In the genomic region with DNA sequence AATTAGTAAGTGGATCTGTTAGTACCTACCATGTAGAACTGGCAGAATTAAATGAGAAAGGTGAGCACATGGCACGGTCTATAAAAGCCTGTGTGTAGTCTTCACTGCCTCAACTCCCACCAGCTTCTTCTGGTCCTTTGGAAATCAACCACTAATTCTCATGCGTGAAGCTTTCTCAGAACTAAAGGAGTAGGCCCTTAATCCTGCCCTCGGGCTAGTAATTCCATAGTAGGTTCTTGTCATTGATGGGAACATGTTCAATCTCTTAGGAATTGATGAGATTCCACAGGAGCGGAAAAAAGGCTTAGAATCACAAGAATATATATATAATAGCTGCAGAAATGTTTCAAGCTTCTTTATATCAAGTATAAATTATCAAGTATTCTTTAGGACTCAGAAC, we compare ENCODE assay signal across 3 cellular contexts.
TF ChIP-seq lines count a peak whose summit lies in the region.

No MANE protein-coding gene starts in this region.

TF ChIP-seq in HCT116, 20 proteins besides CTCF, POLR2A, EP300 and RAD21:
- TF ChIP-seq CEBPB (IDR thresholded peaks at IDR 0.05; ENCODE audit: low read depth) (no peak), JUND (IDR thresholded peaks at IDR 0.05) (no peak), EGR1 (IDR thresholded peaks at IDR 0.05; ENCODE audit: low read depth) (no peak), FOSL1 (IDR thresholded peaks at IDR 0.05; ENCODE audit: low read depth) (no peak), TCF7L2 (IDR thresholded peaks at IDR 0.05; ENCODE audit: borderline replicate concordance, extremely low read depth, insufficient read depth, insufficient read length) (no peak), ZNF274 (IDR thresholded peaks at IDR 0.05; ENCODE audit: low read depth, low read length) (no peak), EZH2phosphoT487 (IDR thresholded peaks at IDR 0.05; ENCODE audit: borderline replicate concordance) (no peak), SIN3A (IDR thresholded peaks at IDR 0.05; ENCODE audit: low read depth) (no peak), CBX3 (IDR thresholded peaks at IDR 0.05; ENCODE audit: low read depth) (no peak)
- TF ChIP-seq, protein P1, sequence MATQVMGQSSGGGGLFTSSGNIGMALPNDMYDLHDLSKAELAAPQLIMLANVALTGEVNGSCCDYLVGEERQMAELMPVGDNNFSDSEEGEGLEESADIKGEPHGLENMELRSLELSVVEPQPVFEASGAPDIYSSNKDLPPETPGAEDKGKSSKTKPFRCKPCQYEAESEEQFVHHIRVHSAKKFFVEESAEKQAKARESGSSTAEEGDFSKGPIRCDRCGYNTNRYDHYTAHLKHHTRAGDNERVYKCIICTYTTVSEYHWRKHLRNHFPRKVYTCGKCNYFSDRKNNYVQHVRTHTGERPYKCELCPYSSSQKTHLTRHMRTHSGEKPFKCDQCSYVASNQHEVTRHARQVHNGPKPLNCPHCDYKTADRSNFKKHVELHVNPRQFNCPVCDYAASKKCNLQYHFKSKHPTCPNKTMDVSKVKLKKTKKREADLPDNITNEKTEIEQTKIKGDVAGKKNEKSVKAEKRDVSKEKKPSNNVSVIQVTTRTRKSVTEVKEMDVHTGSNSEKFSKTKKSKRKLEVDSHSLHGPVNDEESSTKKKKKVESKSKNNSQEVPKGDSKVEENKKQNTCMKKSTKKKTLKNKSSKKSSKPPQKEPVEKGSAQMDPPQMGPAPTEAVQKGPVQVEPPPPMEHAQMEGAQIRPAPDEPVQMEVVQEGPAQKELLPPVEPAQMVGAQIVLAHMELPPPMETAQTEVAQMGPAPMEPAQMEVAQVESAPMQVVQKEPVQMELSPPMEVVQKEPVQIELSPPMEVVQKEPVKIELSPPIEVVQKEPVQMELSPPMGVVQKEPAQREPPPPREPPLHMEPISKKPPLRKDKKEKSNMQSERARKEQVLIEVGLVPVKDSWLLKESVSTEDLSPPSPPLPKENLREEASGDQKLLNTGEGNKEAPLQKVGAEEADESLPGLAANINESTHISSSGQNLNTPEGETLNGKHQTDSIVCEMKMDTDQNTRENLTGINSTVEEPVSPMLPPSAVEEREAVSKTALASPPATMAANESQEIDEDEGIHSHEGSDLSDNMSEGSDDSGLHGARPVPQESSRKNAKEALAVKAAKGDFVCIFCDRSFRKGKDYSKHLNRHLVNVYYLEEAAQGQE (IDR thresholded peaks at IDR 0.05; ENCODE audit: low read depth): no peak

TF ChIP-seq in GM12878, 131 proteins besides CTCF, POLR2A, EP300 and RAD21 (continues in another document):
- TF ChIP-seq POLR2AphosphoS2 (IDR thresholded peaks at IDR 0.05; ENCODE audit: low read depth, low read length) (no peak), KLF5 (IDR thresholded peaks at IDR 0.05; ENCODE audit: partially characterized antibody) (no peak), RB1 (IDR thresholded peaks at IDR 0.05; ENCODE audit: borderline replicate concordance) (no peak), YBX1 (IDR thresholded peaks at IDR 0.05) (no peak), EGR1 (IDR thresholded peaks at IDR 0.05; ENCODE audit: borderline replicate concordance in 1 of 2, low read depth in 2 of 2, low read length in 2 of 2) (no peak), PML (IDR thresholded peaks at IDR 0.05; ENCODE audit: low read length) (no peak), MYB (IDR thresholded peaks at IDR 0.05; ENCODE audit: borderline replicate concordance, low read depth, low read length) (no peak), TCF7 (IDR thresholded peaks at IDR 0.05; ENCODE audit: borderline replicate concordance) (no peak)
- TF ChIP-seq, protein P2, sequence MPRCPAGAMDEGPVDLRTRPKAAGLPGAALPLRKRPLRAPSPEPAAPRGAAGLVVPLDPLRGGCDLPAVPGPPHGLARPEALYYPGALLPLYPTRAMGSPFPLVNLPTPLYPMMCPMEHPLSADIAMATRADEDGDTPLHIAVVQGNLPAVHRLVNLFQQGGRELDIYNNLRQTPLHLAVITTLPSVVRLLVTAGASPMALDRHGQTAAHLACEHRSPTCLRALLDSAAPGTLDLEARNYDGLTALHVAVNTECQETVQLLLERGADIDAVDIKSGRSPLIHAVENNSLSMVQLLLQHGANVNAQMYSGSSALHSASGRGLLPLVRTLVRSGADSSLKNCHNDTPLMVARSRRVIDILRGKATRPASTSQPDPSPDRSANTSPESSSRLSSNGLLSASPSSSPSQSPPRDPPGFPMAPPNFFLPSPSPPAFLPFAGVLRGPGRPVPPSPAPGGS (IDR thresholded peaks at IDR 0.05; ENCODE audit: borderline replicate concordance, insufficient read depth, low read depth, low read length, poor library complexity, severe bottlenecking): no peak
- TF ChIP-seq, protein P3, sequence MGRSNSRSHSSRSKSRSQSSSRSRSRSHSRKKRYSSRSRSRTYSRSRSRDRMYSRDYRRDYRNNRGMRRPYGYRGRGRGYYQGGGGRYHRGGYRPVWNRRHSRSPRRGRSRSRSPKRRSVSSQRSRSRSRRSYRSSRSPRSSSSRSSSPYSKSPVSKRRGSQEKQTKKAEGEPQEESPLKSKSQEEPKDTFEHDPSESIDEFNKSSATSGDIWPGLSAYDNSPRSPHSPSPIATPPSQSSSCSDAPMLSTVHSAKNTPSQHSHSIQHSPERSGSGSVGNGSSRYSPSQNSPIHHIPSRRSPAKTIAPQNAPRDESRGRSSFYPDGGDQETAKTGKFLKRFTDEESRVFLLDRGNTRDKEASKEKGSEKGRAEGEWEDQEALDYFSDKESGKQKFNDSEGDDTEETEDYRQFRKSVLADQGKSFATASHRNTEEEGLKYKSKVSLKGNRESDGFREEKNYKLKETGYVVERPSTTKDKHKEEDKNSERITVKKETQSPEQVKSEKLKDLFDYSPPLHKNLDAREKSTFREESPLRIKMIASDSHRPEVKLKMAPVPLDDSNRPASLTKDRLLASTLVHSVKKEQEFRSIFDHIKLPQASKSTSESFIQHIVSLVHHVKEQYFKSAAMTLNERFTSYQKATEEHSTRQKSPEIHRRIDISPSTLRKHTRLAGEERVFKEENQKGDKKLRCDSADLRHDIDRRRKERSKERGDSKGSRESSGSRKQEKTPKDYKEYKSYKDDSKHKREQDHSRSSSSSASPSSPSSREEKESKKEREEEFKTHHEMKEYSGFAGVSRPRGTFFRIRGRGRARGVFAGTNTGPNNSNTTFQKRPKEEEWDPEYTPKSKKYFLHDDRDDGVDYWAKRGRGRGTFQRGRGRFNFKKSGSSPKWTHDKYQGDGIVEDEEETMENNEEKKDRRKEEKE (IDR thresholded peaks at IDR 0.05): no peak
- TF ChIP-seq, protein P4, sequence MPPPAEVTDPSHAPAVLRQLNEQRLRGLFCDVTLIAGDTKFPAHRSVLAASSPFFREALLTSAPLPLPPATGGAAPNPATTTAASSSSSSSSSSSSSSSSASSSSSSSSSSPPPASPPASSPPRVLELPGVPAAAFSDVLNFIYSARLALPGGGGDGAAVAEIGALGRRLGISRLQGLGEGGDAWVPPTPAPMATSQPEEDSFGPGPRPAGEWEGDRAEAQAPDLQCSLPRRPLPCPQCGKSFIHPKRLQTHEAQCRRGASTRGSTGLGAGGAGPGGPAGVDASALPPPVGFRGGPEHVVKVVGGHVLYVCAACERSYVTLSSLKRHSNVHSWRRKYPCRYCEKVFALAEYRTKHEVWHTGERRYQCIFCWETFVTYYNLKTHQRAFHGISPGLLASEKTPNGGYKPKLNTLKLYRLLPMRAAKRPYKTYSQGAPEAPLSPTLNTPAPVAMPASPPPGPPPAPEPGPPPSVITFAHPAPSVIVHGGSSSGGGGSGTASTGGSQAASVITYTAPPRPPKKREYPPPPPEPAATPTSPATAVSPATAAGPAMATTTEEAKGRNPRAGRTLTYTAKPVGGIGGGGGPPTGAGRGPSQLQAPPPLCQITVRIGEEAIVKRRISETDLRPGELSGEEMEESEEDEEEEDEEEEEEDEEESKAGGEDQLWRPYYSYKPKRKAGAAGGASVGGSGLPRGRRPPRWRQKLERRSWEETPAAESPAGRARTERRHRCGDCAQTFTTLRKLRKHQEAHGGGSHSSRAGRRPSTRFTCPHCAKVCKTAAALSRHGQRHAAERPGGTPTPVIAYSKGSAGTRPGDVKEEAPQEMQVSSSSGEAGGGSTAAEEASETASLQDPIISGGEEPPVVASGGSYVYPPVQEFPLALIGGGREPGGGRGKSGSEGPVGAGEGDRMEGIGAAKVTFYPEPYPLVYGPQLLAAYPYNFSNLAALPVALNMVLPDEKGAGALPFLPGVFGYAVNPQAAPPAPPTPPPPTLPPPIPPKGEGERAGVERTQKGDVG (CRISPR knock-in tag; IDR thresholded peaks at IDR 0.05): no peak
- TF ChIP-seq, protein P5, sequence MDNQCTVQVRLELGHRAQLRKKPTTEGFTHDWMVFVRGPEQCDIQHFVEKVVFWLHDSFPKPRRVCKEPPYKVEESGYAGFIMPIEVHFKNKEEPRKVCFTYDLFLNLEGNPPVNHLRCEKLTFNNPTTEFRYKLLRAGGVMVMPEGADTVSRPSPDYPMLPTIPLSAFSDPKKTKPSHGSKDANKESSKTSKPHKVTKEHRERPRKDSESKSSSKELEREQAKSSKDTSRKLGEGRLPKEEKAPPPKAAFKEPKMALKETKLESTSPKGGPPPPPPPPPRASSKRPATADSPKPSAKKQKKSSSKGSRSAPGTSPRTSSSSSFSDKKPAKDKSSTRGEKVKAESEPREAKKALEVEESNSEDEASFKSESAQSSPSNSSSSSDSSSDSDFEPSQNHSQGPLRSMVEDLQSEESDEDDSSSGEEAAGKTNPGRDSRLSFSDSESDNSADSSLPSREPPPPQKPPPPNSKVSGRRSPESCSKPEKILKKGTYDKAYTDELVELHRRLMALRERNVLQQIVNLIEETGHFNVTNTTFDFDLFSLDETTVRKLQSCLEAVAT (IDR thresholded peaks at IDR 0.05): no peak

TF ChIP-seq in WTC11, 78 proteins besides CTCF, POLR2A, EP300 and RAD21 (continues in another document):
- TF ChIP-seq, protein P6, sequence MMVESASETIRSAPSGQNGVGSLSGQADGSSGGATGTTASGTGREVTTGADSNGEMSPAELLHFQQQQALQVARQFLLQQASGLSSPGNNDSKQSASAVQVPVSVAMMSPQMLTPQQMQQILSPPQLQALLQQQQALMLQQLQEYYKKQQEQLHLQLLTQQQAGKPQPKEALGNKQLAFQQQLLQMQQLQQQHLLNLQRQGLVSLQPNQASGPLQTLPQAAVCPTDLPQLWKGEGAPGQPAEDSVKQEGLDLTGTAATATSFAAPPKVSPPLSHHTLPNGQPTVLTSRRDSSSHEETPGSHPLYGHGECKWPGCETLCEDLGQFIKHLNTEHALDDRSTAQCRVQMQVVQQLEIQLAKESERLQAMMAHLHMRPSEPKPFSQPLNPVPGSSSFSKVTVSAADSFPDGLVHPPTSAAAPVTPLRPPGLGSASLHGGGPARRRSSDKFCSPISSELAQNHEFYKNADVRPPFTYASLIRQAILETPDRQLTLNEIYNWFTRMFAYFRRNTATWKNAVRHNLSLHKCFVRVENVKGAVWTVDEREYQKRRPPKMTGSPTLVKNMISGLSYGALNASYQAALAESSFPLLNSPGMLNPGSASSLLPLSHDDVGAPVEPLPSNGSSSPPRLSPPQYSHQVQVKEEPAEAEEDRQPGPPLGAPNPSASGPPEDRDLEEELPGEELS (CRISPR knock-in tag; IDR thresholded peaks at IDR 0.05): no peak
- TF ChIP-seq, protein P7, sequence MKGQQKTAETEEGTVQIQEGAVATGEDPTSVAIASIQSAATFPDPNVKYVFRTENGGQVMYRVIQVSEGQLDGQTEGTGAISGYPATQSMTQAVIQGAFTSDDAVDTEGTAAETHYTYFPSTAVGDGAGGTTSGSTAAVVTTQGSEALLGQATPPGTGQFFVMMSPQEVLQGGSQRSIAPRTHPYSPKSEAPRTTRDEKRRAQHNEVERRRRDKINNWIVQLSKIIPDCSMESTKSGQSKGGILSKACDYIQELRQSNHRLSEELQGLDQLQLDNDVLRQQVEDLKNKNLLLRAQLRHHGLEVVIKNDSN (CRISPR knock-in tag; IDR thresholded peaks at IDR 0.05): no peak
- TF ChIP-seq NFYB (CRISPR knock-in tag; conservative IDR thresholded peaks at IDR 0.05; ENCODE audit: low read depth): no peak
- TF ChIP-seq, protein P8, sequence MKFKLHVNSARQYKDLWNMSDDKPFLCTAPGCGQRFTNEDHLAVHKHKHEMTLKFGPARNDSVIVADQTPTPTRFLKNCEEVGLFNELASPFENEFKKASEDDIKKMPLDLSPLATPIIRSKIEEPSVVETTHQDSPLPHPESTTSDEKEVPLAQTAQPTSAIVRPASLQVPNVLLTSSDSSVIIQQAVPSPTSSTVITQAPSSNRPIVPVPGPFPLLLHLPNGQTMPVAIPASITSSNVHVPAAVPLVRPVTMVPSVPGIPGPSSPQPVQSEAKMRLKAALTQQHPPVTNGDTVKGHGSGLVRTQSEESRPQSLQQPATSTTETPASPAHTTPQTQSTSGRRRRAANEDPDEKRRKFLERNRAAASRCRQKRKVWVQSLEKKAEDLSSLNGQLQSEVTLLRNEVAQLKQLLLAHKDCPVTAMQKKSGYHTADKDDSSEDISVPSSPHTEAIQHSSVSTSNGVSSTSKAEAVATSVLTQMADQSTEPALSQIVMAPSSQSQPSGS (CRISPR knock-in tag; IDR thresholded peaks at IDR 0.05; ENCODE audit: borderline replicate concordance, low read depth): no peak
- TF ChIP-seq ZNF219 (CRISPR knock-in tag; IDR thresholded peaks at IDR 0.05; ENCODE audit: borderline replicate concordance): no peak
- TF ChIP-seq IRF2 (CRISPR knock-in tag; IDR thresholded peaks at IDR 0.05; ENCODE audit: borderline replicate concordance, low read depth): no peak
- TF ChIP-seq ZNF263 (CRISPR knock-in tag; IDR thresholded peaks at IDR 0.05; ENCODE audit: low read depth): no peak
- TF ChIP-seq, protein P9, sequence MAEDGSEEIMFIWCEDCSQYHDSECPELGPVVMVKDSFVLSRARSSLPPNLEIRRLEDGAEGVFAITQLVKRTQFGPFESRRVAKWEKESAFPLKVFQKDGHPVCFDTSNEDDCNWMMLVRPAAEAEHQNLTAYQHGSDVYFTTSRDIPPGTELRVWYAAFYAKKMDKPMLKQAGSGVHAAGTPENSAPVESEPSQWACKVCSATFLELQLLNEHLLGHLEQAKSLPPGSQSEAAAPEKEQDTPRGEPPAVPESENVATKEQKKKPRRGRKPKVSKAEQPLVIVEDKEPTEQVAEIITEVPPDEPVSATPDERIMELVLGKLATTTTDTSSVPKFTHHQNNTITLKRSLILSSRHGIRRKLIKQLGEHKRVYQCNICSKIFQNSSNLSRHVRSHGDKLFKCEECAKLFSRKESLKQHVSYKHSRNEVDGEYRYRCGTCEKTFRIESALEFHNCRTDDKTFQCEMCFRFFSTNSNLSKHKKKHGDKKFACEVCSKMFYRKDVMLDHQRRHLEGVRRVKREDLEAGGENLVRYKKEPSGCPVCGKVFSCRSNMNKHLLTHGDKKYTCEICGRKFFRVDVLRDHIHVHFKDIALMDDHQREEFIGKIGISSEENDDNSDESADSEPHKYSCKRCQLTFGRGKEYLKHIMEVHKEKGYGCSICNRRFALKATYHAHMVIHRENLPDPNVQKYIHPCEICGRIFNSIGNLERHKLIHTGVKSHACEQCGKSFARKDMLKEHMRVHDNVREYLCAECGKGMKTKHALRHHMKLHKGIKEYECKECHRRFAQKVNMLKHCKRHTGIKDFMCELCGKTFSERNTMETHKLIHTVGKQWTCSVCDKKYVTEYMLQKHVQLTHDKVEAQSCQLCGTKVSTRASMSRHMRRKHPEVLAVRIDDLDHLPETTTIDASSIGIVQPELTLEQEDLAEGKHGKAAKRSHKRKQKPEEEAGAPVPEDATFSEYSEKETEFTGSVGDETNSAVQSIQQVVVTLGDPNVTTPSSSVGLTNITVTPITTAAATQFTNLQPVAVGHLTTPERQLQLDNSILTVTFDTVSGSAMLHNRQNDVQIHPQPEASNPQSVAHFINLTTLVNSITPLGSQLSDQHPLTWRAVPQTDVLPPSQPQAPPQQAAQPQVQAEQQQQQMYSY (CRISPR knock-in tag; IDR thresholded peaks at IDR 0.05): no peak
